8 cellular contexts compared by ENCODE assay signal in genomic region chr12:31362759-31363415, GRCh38. TPM values are rescaled to one million over a fixed set of nuclear protein-coding genes. Genes with fewer than 3 reads are reported as not detected.
A peak's percentile ranks its signal among the peaks of the same experiment; 100 is the strongest.
DNase-seq lines count a peak whose midpoint lies in the region; ATAC-seq and TF ChIP-seq lines count a peak whose summit lies in the region.

No MANE protein-coding gene starts in this region.

- H3K4me2 ChIP-seq in GM23338: peak overlapping the region; percentile 58

- no peaks in the 10 kb centered on the region for H3K27me3 Mint-ChIP-seq in activated CD4-positive, alpha-beta T cell treated with anti-CD3 and anti-CD28 coated beads, Interleukin-2, amount 10 ng/mL, durations not matched to agents 24 days and 14 days
- peaks cover 5% of the 10 kb centered on the region for H3K27me3 Mint-ChIP-seq in GM23338 (ENCODE audit: insufficient read depth, low read depth, poor library complexity)
- H3K27me3 Mint-ChIP-seq in stimulated activated naive B cell treated with anti-CD40 and anti-IgM and Interleukin-4, amounts not matched to agents 10 μg/mL and 1 μg/mL and 100 μg/mL, for 72 hours: no peaks in the 10 kb centered on the region

- peak overlapping the region; percentile 70; the same call in 1 of the 2 replicates for H2AFZ ChIP-seq in GM23338

- H3K9me2 ChIP-seq in GM23338 (ENCODE audit: insufficient read depth): no peaks in the 10 kb centered on the region

- peak overlapping the region; percentile 75 for H3K4me3 Mint-ChIP-seq in activated CD4-positive, alpha-beta T cell treated with anti-CD3 and anti-CD28 coated beads, Interleukin-2, amount 10 ng/mL, durations not matched to agents 24 days and 14 days
- H3K4me3 Mint-ChIP-seq in GM23338: peak overlapping the region; percentile 57
- H3K4me3 Mint-ChIP-seq in stimulated activated naive B cell treated with anti-CD40 and anti-IgM and Interleukin-4, amounts not matched to agents 10 μg/mL and 1 μg/mL and 100 μg/mL, for 72 hours: peak overlapping the region; percentile 56 to 69

- H3K9me3 ChIP-seq in gastroesophageal sphincter: no peaks in the 10 kb centered on the region

- H3K4me1 ChIP-seq in GM23338 (ENCODE audit: insufficient read depth) (peaks cover 21% of the 10 kb centered on the region), gastroesophageal sphincter (no peaks in the 10 kb centered on the region)

- no peaks in the 10 kb centered on the region for H3K36me3 ChIP-seq in GM23338 (ENCODE audit: insufficient read depth)
- no peaks in the 10 kb centered on the region for H3K36me3 ChIP-seq in gastroesophageal sphincter

- DNase-seq in activated CD4-positive, alpha-beta T cell treated with anti-CD3 and anti-CD28 coated beads, Interleukin-2, amount 10 ng/mL, durations not matched to agents 24 days and 14 days: peak; percentile 81
- DNase-seq in activated CD4-positive, alpha-beta T cell treated with anti-CD3 and anti-CD28 coated beads for 1 hour: no peak
- peak; percentile 66 for DNase-seq in GM23338 (ENCODE audit: low spot score)
- DNase-seq in KBM-7: peak; percentile 89
- DNase-seq in SKM-1 treated with dmso at 0.1 percent for 144 hours (lab: John Stamatoyannopoulos, UW; ENCODE audit: unreplicated experiment): peak; percentile 50
- peak; percentile 11 for DNase-seq in stimulated activated naive B cell treated with anti-CD40 and anti-IgM and Interleukin-4, amounts not matched to agents 10 μg/mL and 1 μg/mL and 100 μg/mL, for 72 hours
- no peak for DNase-seq in NCI-H1930 (lab: John Stamatoyannopoulos, UW)

- peak overlapping the region; percentile 94 for H3K27ac Mint-ChIP-seq in activated CD4-positive, alpha-beta T cell treated with anti-CD3 and anti-CD28 coated beads, Interleukin-2, amount 10 ng/mL, durations not matched to agents 24 days and 14 days
- H3K27ac Mint-ChIP-seq in GM23338: peak overlapping the region; percentile 91
- peak overlapping the region; percentile 89 for H3K27ac Mint-ChIP-seq in stimulated activated naive B cell treated with anti-CD40 and anti-IgM and Interleukin-4, amounts not matched to agents 10 μg/mL and 1 μg/mL and 100 μg/mL, for 72 hours

- 55 to 100% methylated on average over 1 to 3 of the region's 6 CpGs for WGBS in gastroesophageal sphincter (ENCODE audit: low coverage in 1 of 2), 2 donors

- peaks cover 8% of the 10 kb centered on the region; the same call in 1 of the 2 replicates for H3K79me2 ChIP-seq in GM23338 (replicated peaks; ENCODE audit: insufficient read depth)

- TF ChIP-seq CTCF in GM23338 (conservative IDR thresholded peaks at IDR 0.05; ENCODE audit: low read depth in 2 of 2) (peak in 1 of 2 experiments; percentile 33; a peak in 2 of 4 replicates), gastroesophageal sphincter (IDR thresholded peaks at IDR 0.05) (no peak)

- H3K9me3 Mint-ChIP-seq in activated CD4-positive, alpha-beta T cell treated with anti-CD3 and anti-CD28 coated beads, Interleukin-2, amount 10 ng/mL, durations not matched to agents 24 days and 14 days: no peaks in the 10 kb centered on the region
- H3K9me3 Mint-ChIP-seq in GM23338: peaks cover 3% of the 10 kb centered on the region; the same call in 2 of the 3 replicates
- H3K9me3 Mint-ChIP-seq in stimulated activated naive B cell treated with anti-CD40 and anti-IgM and Interleukin-4, amounts not matched to agents 10 μg/mL and 1 μg/mL and 100 μg/mL, for 72 hours: no peaks in the 10 kb centered on the region

- H3K27ac ChIP-seq in GM23338 (ENCODE audit: low read depth) (peak overlapping the region; percentile 71), gastroesophageal sphincter (no peak overlapping the region)

- intact Hi-C loops in activated CD4-positive, alpha-beta T cell treated with anti-CD3 and anti-CD28 coated beads, Interleukin-2, amount 10 ng/mL, durations not matched to agents 24 days and 14 days (cut with micrococcal nuclease): loop anchor here (1.0 to 5.0 kb wide), 2 partner anchors 37 to 111 kb away; partner anchors contain the start of gene SINHCAF

- no peak for TF ChIP-seq EP300 in gastroesophageal sphincter (IDR thresholded peaks at IDR 0.05)

- TF ChIP-seq POLR2A in gastroesophageal sphincter (IDR thresholded peaks at IDR 0.05): no peak

- H3K36me3 Mint-ChIP-seq in activated CD4-positive, alpha-beta T cell treated with anti-CD3 and anti-CD28 coated beads, Interleukin-2, amount 10 ng/mL, durations not matched to agents 24 days and 14 days (ENCODE audit: low read depth): no peaks in the 10 kb centered on the region
- H3K36me3 Mint-ChIP-seq in GM23338 (ENCODE audit: low read depth): peaks cover 2% of the 10 kb centered on the region; the same call in 1 of the 3 replicates
- H3K36me3 Mint-ChIP-seq in stimulated activated naive B cell treated with anti-CD40 and anti-IgM and Interleukin-4, amounts not matched to agents 10 μg/mL and 1 μg/mL and 100 μg/mL, for 72 hours: no peaks in the 10 kb centered on the region

- ATAC-seq in GM23338 (peak; percentile 87), gastroesophageal sphincter (peak; percentile 39)
- peak; percentile 84 to 88 for ATAC-seq in stimulated activated naive B cell treated with anti-CD40 and anti-IgM and Interleukin-4, amounts not matched to agents 10 μg/mL and 1 μg/mL and 100 μg/mL, for 72 hours (replicated peaks)

- H4K20me1 ChIP-seq in GM23338 (replicated peaks; ENCODE audit: insufficient read depth): no peaks in the 10 kb centered on the region

- peaks cover 11% of the 10 kb centered on the region; the same call in 1 of the 2 replicates for H3F3A ChIP-seq in GM23338 (replicated peaks; ENCODE audit: low read depth)

- peaks cover 19% of the 10 kb centered on the region for H3K4me1 Mint-ChIP-seq in activated CD4-positive, alpha-beta T cell treated with anti-CD3 and anti-CD28 coated beads, Interleukin-2, amount 10 ng/mL, durations not matched to agents 24 days and 14 days
- H3K4me1 Mint-ChIP-seq in GM23338: peaks cover 33% of the 10 kb centered on the region
- peaks cover 14 to 21% of the 10 kb centered on the region in 2 donors for H3K4me1 Mint-ChIP-seq in stimulated activated naive B cell treated with anti-CD40 and anti-IgM and Interleukin-4, amounts not matched to agents 10 μg/mL and 1 μg/mL and 100 μg/mL, for 72 hours

- in situ Hi-C loops in KBM-7 (cut with MboI; ENCODE audit: low pct_unique_long_range_greater_than_20kb, low sequenced_read_pairs): no loop called here

- H3K27me3 ChIP-seq in GM23338 (ENCODE audit: insufficient read depth) (no peaks in the 10 kb centered on the region), gastroesophageal sphincter (peaks cover 4% of the 10 kb centered on the region)

- peak overlapping the region; percentile 24; the same call in 1 of the 2 replicates for H3K4me3 ChIP-seq in GM23338
- no peak overlapping the region for H3K4me3 ChIP-seq in gastroesophageal sphincter

TF ChIP-seq in GM23338, 12 proteins besides CTCF, POLR2A, EP300 and RAD21 (continues in another document):
- TF ChIP-seq STAT1 (IDR thresholded peaks at IDR 0.05; ENCODE audit: unreplicated experiment): no peak
- no peak for TF ChIP-seq ZNF114 (CRISPR knock-in tag; IDR thresholded peaks at IDR 0.05)

RNA-seq across cellular contexts. Expression of gene SINHCAF, which starts 36.9 kb away (rescaled TPM):
- total RNA-seq in activated CD4-positive, alpha-beta T cell treated with anti-CD3 and anti-CD28 coated beads, Interleukin-2, amount 10 ng/mL, durations not matched to agents 24 days and 14 days: 261 and 277 TPM in 2 replicates
- total RNA-seq in GM23338 (2014; rRNA removed; shearing (Covaris generic)): 569 and 581 TPM in 2 replicates
- polyA plus RNA-seq in GM23338 (2016; fragmentation: Nextera tagmentation; extraction: Ambion mirVana): 651 and 686 TPM in 2 replicates
- 10 to 100 TPM; 21.7 to 67.8 (median 25.8) TPM for total RNA-seq in gastroesophageal sphincter

Comparison
In these comparisons a context has a peak if more than half of its experiments do, and no peak if none do; other contexts are left out.
1. DNase-seq: peak in activated CD4-positive, alpha-beta T cell treated with anti-CD3 and anti-CD28 coated beads, Interleukin-2, amount 10 ng/mL, durations not matched to agents 24 days and 14 days (single experiment), GM23338 (single experiment), KBM-7 (single experiment), SKM-1 treated with dmso at 0.1 percent for 144 hours (single experiment) and stimulated activated naive B cell treated with anti-CD40 and anti-IgM and Interleukin-4, amounts not matched to agents 10 μg/mL and 1 μg/mL and 100 μg/mL, for 72 hours (single experiment); none in activated CD4-positive, alpha-beta T cell treated with anti-CD3 and anti-CD28 coated beads for 1 hour (single experiment) and NCI-H1930 (0 of 2).
2. Peak in every context shown above with its lines, with median percentiles within 50 percentile points of each other: H3K27ac Mint-ChIP-seq, H3K4me3 Mint-ChIP-seq and ATAC-seq.